Comparison of ENCODE assay signal across 8 cellular contexts in the genomic region with DNA sequence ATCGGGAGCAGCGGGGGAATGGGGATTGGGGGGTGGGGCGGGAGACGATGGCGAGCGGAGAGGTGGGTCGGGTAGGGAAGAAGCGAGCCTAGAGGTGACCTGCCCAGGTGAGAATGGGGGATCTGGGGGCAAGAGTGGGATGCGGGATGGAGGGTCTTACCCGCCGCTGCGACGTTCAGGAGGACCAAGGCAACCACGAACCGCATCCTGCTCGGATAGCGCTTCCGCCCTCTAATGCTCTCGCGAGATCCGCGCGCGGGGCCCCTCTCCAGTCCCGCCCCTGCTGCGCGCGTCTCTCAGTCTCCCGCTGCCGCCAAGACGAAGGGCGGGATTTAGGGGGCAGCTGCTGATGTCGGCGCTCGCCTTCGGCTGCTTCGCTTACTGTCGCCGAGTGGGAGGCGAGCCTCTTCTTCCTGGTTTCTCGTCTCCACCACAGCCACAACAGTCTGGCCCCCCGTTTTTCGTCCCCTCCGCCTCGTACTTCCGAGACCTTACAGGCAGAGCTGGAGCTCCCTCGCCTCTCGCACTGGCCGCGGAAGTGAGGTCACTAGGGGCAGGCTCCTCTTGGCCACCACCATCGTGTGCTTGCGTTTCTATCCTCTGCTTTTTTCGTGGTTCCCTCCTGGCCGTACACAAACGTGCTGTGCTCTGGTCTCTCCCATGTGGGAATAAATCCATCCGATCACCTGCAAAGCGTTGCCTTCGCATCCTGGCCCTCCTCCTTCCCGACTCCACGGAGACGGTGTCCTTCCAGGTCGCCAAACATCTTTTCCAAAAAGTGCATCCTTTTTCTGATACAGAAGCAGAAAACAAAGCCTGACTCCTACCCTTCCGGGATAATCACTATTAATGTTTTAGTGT. TPM values are rescaled to one million over a fixed set of nuclear protein-coding genes. Genes with fewer than 3 reads are reported as not detected.
DNase-seq lines count a peak whose midpoint lies in the region; ATAC-seq and TF ChIP-seq lines count a peak whose summit lies in the region.

A gene (minus strand): TSS at position 233 of the 861 bp plus-strand sequence. CDS start 27 bp downstream, at position 206.

- TF ChIP-seq CTCF in astrocyte of the cerebellum (IDR thresholded peaks at IDR 0.05; ENCODE audit: low read depth, low read length, missing control alignments) (no peak), hepatocyte (IDR thresholded peaks at IDR 0.05; ENCODE audit: poor library complexity) (no peak)

- H3K9me2 ChIP-seq in hepatocyte (replicated peaks; ENCODE audit: insufficient read depth): no peaks in the 10 kb centered on the region

- H3K4me1 ChIP-seq in hepatocyte (ENCODE audit: insufficient read depth) (peaks cover 15% of the 10 kb centered on the region), aorta (ENCODE audit: control insufficient read depth in 1 of 2, insufficient read depth in 2 of 2, low read length in 2 of 2) (peaks cover 0 to 2% of the 10 kb centered on the region in 2 donors)

- H3K27ac ChIP-seq in hepatocyte: peak within 1 kb of the TSS; percentile 98
- peak within 1 kb of the TSS in 1 of 2 donors; percentile 91 for H3K27ac ChIP-seq in aorta (ENCODE audit: low read depth in 1 of 2, low read length in 2 of 2)

- H3K9me3 ChIP-seq in hepatocyte (ENCODE audit: low read depth) (no peaks in the 10 kb centered on the region), aorta (ENCODE audit: control insufficient read depth, low read length) (no peaks in the 10 kb centered on the region)

- ATAC-seq in GM18511 (IDR thresholded peaks at IDR 0.05; ENCODE audit: unreplicated experiment) (peak; percentile 90), HG03025 (IDR thresholded peaks at IDR 0.05; ENCODE audit: low FRiP score, unreplicated experiment) (peak; percentile 80), aorta (ENCODE audit: low FRiP score) (peak; percentile 99)

- H3K4me3 ChIP-seq in astrocyte of the cerebellum (ENCODE audit: low read depth, low read length): peak within 1 kb of the TSS; percentile 83
- H3K4me3 ChIP-seq in hepatocyte: peak within 1 kb of the TSS; percentile 57
- peak within 1 kb of the TSS; percentile 67 to 80 for H3K4me3 ChIP-seq in aorta (ENCODE audit: low read length in 2 of 2)

- no peaks in the 10 kb centered on the region for H3K36me3 ChIP-seq in hepatocyte (replicated peaks; ENCODE audit: insufficient read depth, low read depth)
- H3K36me3 ChIP-seq in aorta (ENCODE audit: control insufficient read depth in 1 of 2, insufficient read depth in 2 of 2, low read length in 1 of 2): peaks cover 0 to 8% of the 10 kb centered on the region in 2 donors

- peak; percentile 93 to 94 for DNase-seq in NCI-H2081 (lab: John Stamatoyannopoulos, UW)
- peak; percentile 92 for DNase-seq in T-helper 9 cell
- peak; percentile 66 for DNase-seq in astrocyte of the cerebellum (ENCODE audit: low read depth)
- peak; percentile 98 for DNase-seq in hepatocyte (ENCODE audit: low spot score)
- peak; percentile 69 for DNase-seq in renal cortical epithelial cell (ENCODE audit: low read depth)
- peak; percentile 96 to 98 for DNase-seq in aorta

- H3K27me3 ChIP-seq in hepatocyte: no peaks in the 10 kb centered on the region
- no peaks in the 10 kb centered on the region for H3K27me3 ChIP-seq in aorta (ENCODE audit: control insufficient read depth in 1 of 2, insufficient read depth in 2 of 2, low read length in 1 of 2)

- intact Hi-C loops in aorta (cut with DNase I): loop anchor here in 1 of 2 donors (2.0 kb wide), 1 partner anchor 27 kb away; a partner anchor contains a TSS

- 2% methylated on average over 56 of the region's 63 CpGs for WGBS in hepatocyte (ENCODE audit: low lambda C conversion rate, missing lambda C conversion rate)
- 0% methylated on average over 53 to 63 of the region's 63 CpGs for WGBS in aorta, 2 donors

- peak within 1 kb of the TSS; percentile 93 for H2AFZ ChIP-seq in hepatocyte

- H4K20me1 ChIP-seq in hepatocyte (ENCODE audit: insufficient read depth, poor library complexity, severe bottlenecking): peaks cover 15% of the 10 kb centered on the region

- H3K79me2 ChIP-seq in hepatocyte: peaks cover 37% of the 10 kb centered on the region

- in situ Hi-C loops in astrocyte of the cerebellum (cut with HindIII; ENCODE audit: low sequenced_read_pairs): no loop called here

- H3K4me2 ChIP-seq in hepatocyte: peak within 1 kb of the TSS; percentile 95

RNA-seq across cellular contexts. Expression of the gene that starts here (rescaled TPM):
- total RNA-seq in hepatocyte: 66.5 and 72.0 TPM in 2 replicates
- 51.1 and 52.4 TPM in 2 replicates for polyA plus RNA-seq in hepatocyte
- 79.7 and 208 TPM in 2 replicates for total RNA-seq in renal cortical epithelial cell
- total RNA-seq in aorta: 100 to 1,000 TPM; 116 to 123 TPM
- 10 to 100 TPM; 37.1 to 58.5 TPM for polyA plus RNA-seq in aorta
